Comparison of ENCODE assay signal across 16 cellular contexts in the genomic region with DNA sequence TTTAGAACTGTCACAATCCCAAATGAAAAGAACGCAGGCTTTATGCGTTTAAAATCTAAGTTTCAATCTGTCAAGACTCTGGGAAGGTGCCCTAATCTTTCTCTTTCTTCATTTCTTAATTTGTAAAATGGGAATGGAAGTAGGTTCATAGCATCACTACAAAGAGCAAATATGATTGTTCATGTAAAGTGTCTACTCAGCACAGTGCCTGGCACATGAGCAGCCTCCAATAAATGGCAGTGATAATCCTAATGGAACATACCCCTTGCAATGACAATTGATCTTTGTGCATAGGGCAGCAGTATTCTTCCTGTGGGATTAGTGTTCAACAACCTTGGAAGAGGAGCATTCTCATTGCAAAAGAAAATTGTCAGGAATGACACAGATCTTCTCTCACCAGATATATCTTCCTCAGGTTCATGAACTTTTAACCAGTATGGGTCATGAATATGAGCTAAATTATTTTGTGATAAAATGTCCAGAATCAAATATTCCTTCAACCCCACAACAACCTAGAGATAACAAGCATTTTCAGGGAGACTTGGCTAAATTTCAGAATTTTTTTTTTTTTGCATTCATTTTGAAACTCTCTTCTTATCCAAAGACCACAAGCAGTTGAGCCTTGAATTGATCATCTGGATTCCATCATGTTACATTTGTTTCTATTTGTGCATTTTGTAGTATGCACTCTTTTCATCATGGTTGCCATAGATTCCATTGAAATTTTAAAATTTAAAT.
DNase-seq lines count a peak whose midpoint lies in the region; ATAC-seq and TF ChIP-seq lines count a peak whose summit lies in the region.
"Had no signal": no experiment of that assay in that cellular context is flagged by ENCODE, and none has a peak within 500 bp of the region (broad histone marks: within the 10 kb centered on the region; RNA-seq: fewer than 3 reads in every experiment).

No MANE protein-coding gene starts in this region.

- no peaks in the 10 kb centered on the region for H3K79me2 ChIP-seq in SK-N-SH (ENCODE audit: insufficient read depth)

- TF ChIP-seq RAD21 in SK-N-SH (IDR thresholded peaks at IDR 0.05; ENCODE audit: low read length): no peak

- no peaks in the 10 kb centered on the region for H3K27me3 ChIP-seq in SK-N-SH (ENCODE audit: insufficient read depth)

- no peak for ATAC-seq in SK-N-SH treated with all-trans-retinoic acid at 6 μM for 48 hours

- POLR2A ChIA-PET in SK-N-SH (lab: Yijun Ruan, JAX): no interaction called here

- no peaks in the 10 kb centered on the region for H3K9me2 ChIP-seq in SK-N-SH

- H4K20me1 ChIP-seq in SK-N-SH (ENCODE audit: insufficient read depth): no peaks in the 10 kb centered on the region

- no peak overlapping the region for H3K9ac ChIP-seq in SK-N-SH
- H3K9ac ChIP-seq: GM23248 had no signal

- WGBS in SK-N-SH (ENCODE audit: low lambda C conversion rate): 79% methylated on average over 2 of the region's 2 CpGs
- 93 to 99% methylated on average over 2 of the region's 2 CpGs for WGBS in lower leg skin, 2 donors

- H3K4me2 ChIP-seq in SK-N-SH: no peak overlapping the region

- H3F3A ChIP-seq in SK-N-SH (replicated peaks; ENCODE audit: insufficient read depth): peaks cover 18% of the 10 kb centered on the region

- TF ChIP-seq CTCF in SK-N-SH (IDR thresholded peaks at IDR 0.05) (no peak), fibroblast of the aortic adventitia (IDR thresholded peaks at IDR 0.05; ENCODE audit: insufficient read depth, low read length) (no peak), lower leg skin (IDR thresholded peaks at IDR 0.05) (no peak)

- no peaks in the 10 kb centered on the region for H3K36me3 ChIP-seq in SK-N-SH (replicated peaks in 1 of 2; ENCODE audit: control insufficient read depth in 1 of 2, insufficient read depth in 2 of 2, low read length in 1 of 2)

- no peak overlapping the region for H3K27ac ChIP-seq in SK-N-SH (ENCODE audit: low read depth in 2 of 2, low read length in 1 of 2)
- H3K27ac ChIP-seq: 22Rv1, GM23248 had no signal

- intact Hi-C loops in lower leg skin (cut with DNase I; ENCODE audit: low total_unique reads): no loop called here

- H3K4me1 ChIP-seq in SK-N-SH (ENCODE audit: control insufficient read depth in 1 of 2, insufficient read depth in 2 of 2, low read depth in 1 of 2, low read length in 1 of 2): peaks cover 0 to 10% of the 10 kb centered on the region in 2 experiments; a peak in 1 of 4 replicates

- CTCF ChIA-PET in SK-N-SH (lab: Yijun Ruan, JAX): interaction anchor here (1.0 kb wide), 1 partner anchor 270 kb away, joined by 3 read pairs; no protein-coding TSS in a partner anchor

- H3K9me3 ChIP-seq in SK-N-SH: no peaks in the 10 kb centered on the region

- no peak for TF ChIP-seq EP300 in SK-N-SH (IDR thresholded peaks at IDR 0.05; ENCODE audit: borderline replicate concordance in 1 of 2, low read depth in 1 of 2, low read length in 1 of 2)

- H3K4me3 ChIP-seq in SK-N-SH (ENCODE audit: low read depth in 2 of 2, low read length in 1 of 2): no peak overlapping the region
- no peak overlapping the region for H3K4me3 ChIP-seq in fibroblast of the aortic adventitia (ENCODE audit: low read depth, low read length)
- no peak overlapping the region for H3K4me3 ChIP-seq in lower leg skin (ENCODE audit: low read depth, poor library complexity, severe bottlenecking)
- H3K4me3 ChIP-seq: GM23248 had no signal

- DNase-seq in SK-N-SH (no peak), amniotic epithelial cell (ENCODE audit: low read depth) (peak; percentile 85), fibroblast of the aortic adventitia (ENCODE audit: low read depth) (peak; percentile 51), lower leg skin (ENCODE audit: low spot score in 2 of 2) (no peak), NCI-H2107 (lab: John Stamatoyannopoulos, UW) (no peak), cortex of kidney (lab: John Stamatoyannopoulos, UW) (no peak)
- DNase-seq: ACHN; C1 segment of cervical spinal cord; Calu3; CD4-positive, alpha-beta T cell; DMS 273 treated with DMSO at 0.1 percent for 48 hours; EL; GM23248; H7 had no signal

- no peak overlapping the region for H2AFZ ChIP-seq in SK-N-SH (ENCODE audit: low read depth)
- H2AFZ ChIP-seq: GM23248 had no signal

- no peak for TF ChIP-seq POLR2A in lower leg skin (IDR thresholded peaks at IDR 0.05)

TF ChIP-seq in SK-N-SH treated with all-trans-retinoic acid at 6 μM for 48 hours, 23 proteins besides CTCF, POLR2A, EP300 and RAD21:
- TF ChIP-seq ISL1 (CRISPR knock-in tag; IDR thresholded peaks at IDR 0.05): peak; percentile 23; the same call in 1 of the 2 replicates
- TF ChIP-seq ZFP30 (CRISPR knock-in tag; IDR thresholded peaks at IDR 0.05): no peak

TF ChIP-seq in SK-N-SH, 30 proteins besides CTCF, POLR2A, EP300 and RAD21:
- TF ChIP-seq TCF12 (IDR thresholded peaks at IDR 0.05): no peak
- TF ChIP-seq SMC3 (IDR thresholded peaks at IDR 0.05; ENCODE audit: low read depth, low read length): no peak
- TF ChIP-seq POLR2AphosphoS5 (IDR thresholded peaks at IDR 0.05; ENCODE audit: low read depth, low read length): no peak
- TF ChIP-seq, protein P1, sequence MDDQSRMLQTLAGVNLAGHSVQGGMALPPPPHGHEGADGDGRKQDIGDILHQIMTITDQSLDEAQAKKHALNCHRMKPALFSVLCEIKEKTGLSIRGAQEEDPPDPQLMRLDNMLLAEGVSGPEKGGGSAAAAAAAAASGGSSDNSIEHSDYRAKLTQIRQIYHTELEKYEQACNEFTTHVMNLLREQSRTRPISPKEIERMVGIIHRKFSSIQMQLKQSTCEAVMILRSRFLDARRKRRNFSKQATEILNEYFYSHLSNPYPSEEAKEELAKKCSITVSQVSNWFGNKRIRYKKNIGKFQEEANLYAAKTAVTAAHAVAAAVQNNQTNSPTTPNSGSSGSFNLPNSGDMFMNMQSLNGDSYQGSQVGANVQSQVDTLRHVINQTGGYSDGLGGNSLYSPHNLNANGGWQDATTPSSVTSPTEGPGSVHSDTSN (IDR thresholded peaks at IDR 0.05): no peak
- no peak for TF ChIP-seq NFIC (IDR thresholded peaks at IDR 0.05; ENCODE audit: borderline replicate concordance)
- TF ChIP-seq GATA2 (CRISPR knock-in tag; IDR thresholded peaks at IDR 0.05): no peak
- no peak for TF ChIP-seq EZH2phosphoT487 (IDR thresholded peaks at IDR 0.05; ENCODE audit: borderline replicate concordance, low read depth)
- no peak for TF ChIP-seq MXI1 (IDR thresholded peaks at IDR 0.05; ENCODE audit: low read depth, low read length)
- TF ChIP-seq CHD2 (IDR thresholded peaks at IDR 0.05; ENCODE audit: low read length, partially characterized antibody): no peak
- no peak for TF ChIP-seq SIN3A (IDR thresholded peaks at IDR 0.05; ENCODE audit: borderline replicate concordance, low read depth, low read length)

Comparison
In these comparisons a context has a peak if more than half of its experiments do, and no peak if none do; other contexts are left out.
1. DNase-seq: peak in amniotic epithelial cell (single experiment) and fibroblast of the aortic adventitia (single experiment); none in SK-N-SH (single experiment), lower leg skin (0 of 2), NCI-H2107 (single experiment) and cortex of kidney (single experiment).